1 cellular context compared by ENCODE assay signal in the genomic region with DNA sequence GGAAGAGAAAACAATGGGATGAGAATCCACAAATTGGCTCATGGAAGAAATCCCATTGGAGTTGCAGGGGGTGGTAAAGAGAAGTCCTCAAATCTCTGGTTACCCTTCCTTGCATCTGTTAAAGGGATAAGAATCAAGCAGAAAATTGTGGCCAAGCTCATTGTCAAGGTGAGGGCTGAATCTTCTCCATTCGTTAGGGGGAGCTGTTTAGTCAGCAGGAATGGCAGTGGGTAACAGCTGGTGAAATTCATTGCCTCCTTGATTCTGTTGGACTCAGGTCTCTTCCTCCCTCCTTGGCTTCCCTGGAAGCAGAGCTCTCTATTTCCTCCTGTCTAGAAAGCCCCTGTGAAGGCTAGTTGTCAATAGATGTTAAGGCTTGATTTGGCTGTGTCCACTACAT.
TF ChIP-seq lines count a peak whose summit lies in the region.

No MANE protein-coding gene starts in this region.

TF ChIP-seq in GM23338, 12 proteins besides CTCF, POLR2A, EP300 and RAD21 (continued from another document):
- TF ChIP-seq, protein P1, sequence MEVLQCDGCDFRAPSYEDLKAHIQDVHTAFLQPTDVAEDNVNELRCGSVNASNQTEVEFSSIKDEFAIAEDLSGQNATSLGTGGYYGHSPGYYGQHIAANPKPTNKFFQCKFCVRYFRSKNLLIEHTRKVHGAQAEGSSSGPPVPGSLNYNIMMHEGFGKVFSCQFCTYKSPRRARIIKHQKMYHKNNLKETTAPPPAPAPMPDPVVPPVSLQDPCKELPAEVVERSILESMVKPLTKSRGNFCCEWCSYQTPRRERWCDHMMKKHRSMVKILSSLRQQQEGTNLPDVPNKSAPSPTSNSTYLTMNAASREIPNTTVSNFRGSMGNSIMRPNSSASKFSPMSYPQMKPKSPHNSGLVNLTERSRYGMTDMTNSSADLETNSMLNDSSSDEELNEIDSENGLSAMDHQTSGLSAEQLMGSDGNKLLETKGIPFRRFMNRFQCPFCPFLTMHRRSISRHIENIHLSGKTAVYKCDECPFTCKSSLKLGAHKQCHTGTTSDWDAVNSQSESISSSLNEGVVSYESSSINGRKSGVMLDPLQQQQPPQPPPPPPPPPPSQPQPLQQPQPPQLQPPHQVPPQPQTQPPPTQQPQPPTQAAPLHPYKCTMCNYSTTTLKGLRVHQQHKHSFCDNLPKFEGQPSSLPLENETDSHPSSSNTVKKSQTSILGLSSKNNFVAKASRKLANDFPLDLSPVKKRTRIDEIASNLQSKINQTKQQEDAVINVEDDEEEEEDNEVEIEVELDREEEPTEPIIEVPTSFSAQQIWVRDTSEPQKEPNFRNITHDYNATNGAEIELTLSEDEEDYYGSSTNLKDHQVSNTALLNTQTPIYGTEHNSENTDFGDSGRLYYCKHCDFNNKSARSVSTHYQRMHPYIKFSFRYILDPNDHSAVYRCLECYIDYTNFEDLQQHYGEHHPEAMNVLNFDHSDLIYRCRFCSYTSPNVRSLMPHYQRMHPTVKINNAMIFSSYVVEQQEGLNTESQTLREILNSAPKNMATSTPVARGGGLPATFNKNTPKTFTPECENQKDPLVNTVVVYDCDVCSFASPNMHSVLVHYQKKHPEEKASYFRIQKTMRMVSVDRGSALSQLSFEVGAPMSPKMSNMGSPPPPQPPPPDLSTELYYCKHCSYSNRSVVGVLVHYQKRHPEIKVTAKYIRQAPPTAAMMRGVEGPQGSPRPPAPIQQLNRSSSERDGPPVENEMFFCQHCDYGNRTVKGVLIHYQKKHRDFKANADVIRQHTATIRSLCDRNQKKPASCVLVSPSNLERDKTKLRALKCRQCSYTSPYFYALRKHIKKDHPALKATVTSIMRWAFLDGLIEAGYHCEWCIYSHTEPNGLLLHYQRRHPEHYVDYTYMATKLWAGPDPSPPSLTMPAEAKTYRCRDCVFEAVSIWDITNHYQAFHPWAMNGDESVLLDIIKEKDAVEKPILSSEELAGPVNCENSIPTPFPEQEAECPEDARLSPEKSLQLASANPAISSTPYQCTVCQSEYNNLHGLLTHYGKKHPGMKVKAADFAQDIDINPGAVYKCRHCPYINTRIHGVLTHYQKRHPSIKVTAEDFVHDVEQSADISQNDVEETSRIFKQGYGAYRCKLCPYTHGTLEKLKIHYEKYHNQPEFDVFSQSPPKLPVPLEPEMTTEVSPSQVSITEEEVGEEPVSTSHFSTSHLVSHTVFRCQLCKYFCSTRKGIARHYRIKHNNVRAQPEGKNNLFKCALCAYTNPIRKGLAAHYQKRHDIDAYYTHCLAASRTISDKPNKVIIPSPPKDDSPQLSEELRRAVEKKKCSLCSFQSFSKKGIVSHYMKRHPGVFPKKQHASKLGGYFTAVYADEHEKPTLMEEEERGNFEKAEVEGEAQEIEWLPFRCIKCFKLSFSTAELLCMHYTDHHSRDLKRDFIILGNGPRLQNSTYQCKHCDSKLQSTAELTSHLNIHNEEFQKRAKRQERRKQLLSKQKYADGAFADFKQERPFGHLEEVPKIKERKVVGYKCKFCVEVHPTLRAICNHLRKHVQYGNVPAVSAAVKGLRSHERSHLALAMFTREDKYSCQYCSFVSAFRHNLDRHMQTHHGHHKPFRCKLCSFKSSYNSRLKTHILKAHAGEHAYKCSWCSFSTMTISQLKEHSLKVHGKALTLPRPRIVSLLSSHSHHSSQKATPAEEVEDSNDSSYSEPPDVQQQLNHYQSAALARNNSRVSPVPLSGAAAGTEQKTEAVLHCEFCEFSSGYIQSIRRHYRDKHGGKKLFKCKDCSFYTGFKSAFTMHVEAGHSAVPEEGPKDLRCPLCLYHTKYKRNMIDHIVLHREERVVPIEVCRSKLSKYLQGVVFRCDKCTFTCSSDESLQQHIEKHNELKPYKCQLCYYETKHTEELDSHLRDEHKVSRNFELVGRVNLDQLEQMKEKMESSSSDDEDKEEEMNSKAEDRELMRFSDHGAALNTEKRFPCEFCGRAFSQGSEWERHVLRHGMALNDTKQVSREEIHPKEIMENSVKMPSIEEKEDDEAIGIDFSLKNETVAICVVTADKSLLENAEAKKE (CRISPR knock-in tag; IDR thresholded peaks at IDR 0.05) = no peak
- TF ChIP-seq JUNB (IDR thresholded peaks at IDR 0.05; ENCODE audit: unreplicated experiment) (no peak), NANOG (IDR thresholded peaks at IDR 0.05; ENCODE audit: borderline replicate concordance) (no peak), POLR2AphosphoS5 (IDR thresholded peaks at IDR 0.05; ENCODE audit: low read depth) (no peak), ZNF331 (CRISPR knock-in tag; IDR thresholded peaks at IDR 0.05; ENCODE audit: low read depth) (no peak), ZNF114 (CRISPR knock-in tag; IDR thresholded peaks at IDR 0.05) (no peak), STAT1 (IDR thresholded peaks at IDR 0.05; ENCODE audit: unreplicated experiment) (no peak), EZH2 (IDR thresholded peaks at IDR 0.05; ENCODE audit: low read depth, unreplicated experiment) (no peak), CREB1 (CRISPR knock-in tag; IDR thresholded peaks at IDR 0.05; ENCODE audit: low read depth) (no peak)
- TF ChIP-seq, protein P2, sequence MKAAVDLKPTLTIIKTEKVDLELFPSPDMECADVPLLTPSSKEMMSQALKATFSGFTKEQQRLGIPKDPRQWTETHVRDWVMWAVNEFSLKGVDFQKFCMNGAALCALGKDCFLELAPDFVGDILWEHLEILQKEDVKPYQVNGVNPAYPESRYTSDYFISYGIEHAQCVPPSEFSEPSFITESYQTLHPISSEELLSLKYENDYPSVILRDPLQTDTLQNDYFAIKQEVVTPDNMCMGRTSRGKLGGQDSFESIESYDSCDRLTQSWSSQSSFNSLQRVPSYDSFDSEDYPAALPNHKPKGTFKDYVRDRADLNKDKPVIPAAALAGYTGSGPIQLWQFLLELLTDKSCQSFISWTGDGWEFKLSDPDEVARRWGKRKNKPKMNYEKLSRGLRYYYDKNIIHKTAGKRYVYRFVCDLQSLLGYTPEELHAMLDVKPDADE (IDR thresholded peaks at IDR 0.05) = no peak
- TF ChIP-seq, protein P3, sequence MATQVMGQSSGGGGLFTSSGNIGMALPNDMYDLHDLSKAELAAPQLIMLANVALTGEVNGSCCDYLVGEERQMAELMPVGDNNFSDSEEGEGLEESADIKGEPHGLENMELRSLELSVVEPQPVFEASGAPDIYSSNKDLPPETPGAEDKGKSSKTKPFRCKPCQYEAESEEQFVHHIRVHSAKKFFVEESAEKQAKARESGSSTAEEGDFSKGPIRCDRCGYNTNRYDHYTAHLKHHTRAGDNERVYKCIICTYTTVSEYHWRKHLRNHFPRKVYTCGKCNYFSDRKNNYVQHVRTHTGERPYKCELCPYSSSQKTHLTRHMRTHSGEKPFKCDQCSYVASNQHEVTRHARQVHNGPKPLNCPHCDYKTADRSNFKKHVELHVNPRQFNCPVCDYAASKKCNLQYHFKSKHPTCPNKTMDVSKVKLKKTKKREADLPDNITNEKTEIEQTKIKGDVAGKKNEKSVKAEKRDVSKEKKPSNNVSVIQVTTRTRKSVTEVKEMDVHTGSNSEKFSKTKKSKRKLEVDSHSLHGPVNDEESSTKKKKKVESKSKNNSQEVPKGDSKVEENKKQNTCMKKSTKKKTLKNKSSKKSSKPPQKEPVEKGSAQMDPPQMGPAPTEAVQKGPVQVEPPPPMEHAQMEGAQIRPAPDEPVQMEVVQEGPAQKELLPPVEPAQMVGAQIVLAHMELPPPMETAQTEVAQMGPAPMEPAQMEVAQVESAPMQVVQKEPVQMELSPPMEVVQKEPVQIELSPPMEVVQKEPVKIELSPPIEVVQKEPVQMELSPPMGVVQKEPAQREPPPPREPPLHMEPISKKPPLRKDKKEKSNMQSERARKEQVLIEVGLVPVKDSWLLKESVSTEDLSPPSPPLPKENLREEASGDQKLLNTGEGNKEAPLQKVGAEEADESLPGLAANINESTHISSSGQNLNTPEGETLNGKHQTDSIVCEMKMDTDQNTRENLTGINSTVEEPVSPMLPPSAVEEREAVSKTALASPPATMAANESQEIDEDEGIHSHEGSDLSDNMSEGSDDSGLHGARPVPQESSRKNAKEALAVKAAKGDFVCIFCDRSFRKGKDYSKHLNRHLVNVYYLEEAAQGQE (IDR thresholded peaks at IDR 0.05; ENCODE audit: unreplicated experiment) = no peak
